In the genomic region with DNA sequence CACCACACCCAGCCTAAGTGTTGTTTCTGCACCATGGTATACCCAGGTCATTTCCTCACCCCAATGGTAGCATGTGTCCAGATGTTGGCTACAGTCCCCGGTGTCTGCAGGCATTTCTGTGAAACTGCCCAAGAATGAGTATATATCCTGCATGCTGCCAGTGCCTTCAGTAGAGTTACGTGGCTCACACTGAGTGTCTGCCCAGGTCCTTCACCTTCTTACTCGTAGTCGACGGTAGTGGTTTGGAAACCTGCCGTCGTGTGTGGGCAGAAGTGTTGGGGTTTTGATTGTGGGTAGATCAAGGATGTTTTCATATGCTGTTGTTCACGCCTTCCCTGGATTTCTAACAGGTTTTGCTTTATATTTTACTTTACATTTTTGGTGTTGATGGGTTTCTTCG, we compare ENCODE assay signal across 19 cellular contexts. TPM values are rescaled to one million over a fixed set of nuclear protein-coding genes. Genes with fewer than 3 reads are reported as not detected.
DNase-seq lines count a peak whose midpoint lies in the region; ATAC-seq and TF ChIP-seq lines count a peak whose summit lies in the region.
"Had no signal": no experiment of that assay in that cellular context is flagged by ENCODE, and none has a peak within 500 bp of the region (broad histone marks: within the 10 kb centered on the region; RNA-seq: fewer than 3 reads in every experiment).

No MANE protein-coding gene starts in this region.

- CTCF ChIA-PET in activated CD4-positive, alpha-beta T cell treated with anti-CD3 and anti-CD28 coated beads for 36 hours (lab: Charles Lee) = interaction anchor here (0.7 to 1.4 kb wide), 3 partner anchors 7 to 184 kb away, joined by 3 read pairs; no protein-coding TSS in a partner anchor
- CTCF ChIA-PET in A673 (lab: Charles Lee) = no interaction called here

- peak; percentile 98 for ATAC-seq in activated CD4-positive, alpha-beta T cell treated with anti-CD3 and anti-CD28 coated beads for 36 hours
- ATAC-seq in activated T-cell treated with anti-CD3 and anti-CD28 coated beads, Interleukin-2, amount 50 U/mL, for 4 hours = peak; percentile 81 to 85
- no peak for ATAC-seq in HG02938 (IDR thresholded peaks at IDR 0.05; ENCODE audit: unreplicated experiment)
- ATAC-seq: stimulated activated memory B cell treated with anti-CD40 and anti-IgM and Interleukin-4, amounts not matched to agents 10 μg/mL and 1 μg/mL and 100 μg/mL, for 72 hours had no signal

- H3K36me3 Mint-ChIP-seq in activated CD4-positive, alpha-beta T cell treated with anti-CD3 and anti-CD28 coated beads for 36 hours (ENCODE audit: low read depth) = peaks cover 43% of the 10 kb centered on the region
- peaks cover 25% of the 10 kb centered on the region for H3K36me3 Mint-ChIP-seq in activated T-cell treated with anti-CD3 and anti-CD28 coated beads, Interleukin-2, amount 50 U/mL, for 4 hours (ENCODE audit: insufficient read depth)

- H3K27ac ChIP-seq in A673 (ENCODE audit: low read depth, low read length, poor library complexity, severe bottlenecking) (no peak overlapping the region), caudate nucleus (ENCODE audit: low read depth, low read length) (no peak overlapping the region)
- H3K27ac ChIP-seq: BLaER1 had no signal

- no TSS peak for BruUV-seq in A673 (replicated peaks; lab: Mats Ljungman, UMichigan)

- TF ChIP-seq CTCF in fibroblast of mammary gland (conservative IDR thresholded peaks at IDR 0.05; ENCODE audit: control insufficient read depth, insufficient read depth, low read depth, low read length) (no peak), A673 (conservative IDR thresholded peaks at IDR 0.05; ENCODE audit: low read depth, low read length) (no peak)

- no peaks in the 10 kb centered on the region for H3K27me3 Mint-ChIP-seq in activated CD4-positive, alpha-beta T cell treated with anti-CD3 and anti-CD28 coated beads for 36 hours
- no peaks in the 10 kb centered on the region for H3K27me3 Mint-ChIP-seq in activated T-cell treated with anti-CD3 and anti-CD28 coated beads, Interleukin-2, amount 50 U/mL, for 4 hours (ENCODE audit: low read depth)
- H3K27me3 Mint-ChIP-seq: stimulated activated memory B cell treated with anti-CD40 and anti-IgM and Interleukin-4, amounts not matched to agents 10 μg/mL and 1 μg/mL and 100 μg/mL, for 72 hours; type B pancreatic cell had no signal

- peaks cover 70% of the 10 kb centered on the region for H3K36me3 ChIP-seq in A673 (ENCODE audit: insufficient read depth, low read length, poor library complexity, severe bottlenecking)

- peak overlapping the region; percentile 42 for H3K27ac Mint-ChIP-seq in activated CD4-positive, alpha-beta T cell treated with anti-CD3 and anti-CD28 coated beads for 36 hours
- H3K27ac Mint-ChIP-seq: mesothelial cell of epicardium; stimulated activated memory B cell treated with anti-CD40 and anti-IgM and Interleukin-4, amounts not matched to agents 10 μg/mL and 1 μg/mL and 100 μg/mL, for 72 hours; type B pancreatic cell had no signal

- no peak overlapping the region for H3K4me3 Mint-ChIP-seq in activated CD4-positive, alpha-beta T cell treated with anti-CD3 and anti-CD28 coated beads for 36 hours
- H3K4me3 Mint-ChIP-seq in activated T-cell treated with anti-CD3 and anti-CD28 coated beads, Interleukin-2, amount 50 U/mL, for 4 hours = no peak overlapping the region
- H3K4me3 Mint-ChIP-seq: mesothelial cell of epicardium; stimulated activated memory B cell treated with anti-CD40 and anti-IgM and Interleukin-4, amounts not matched to agents 10 μg/mL and 1 μg/mL and 100 μg/mL, for 72 hours; type B pancreatic cell had no signal

- DNase-seq in activated CD4-positive, alpha-beta T cell treated with anti-CD3 and anti-CD28 coated beads for 36 hours = peak; percentile 73
- DNase-seq in activated CD4-positive, alpha-beta T cell treated with anti-CD3 and anti-CD28 coated beads for 4 hours = no peak
- DNase-seq in activated T-cell treated with anti-CD3 and anti-CD28 coated beads, Interleukin-2, amount 50 U/mL, for 4 hours = no peak
- peak; percentile 29 for DNase-seq in fibroblast of mammary gland (ENCODE audit: low read depth)
- peak in 2 of 3 donors; percentile 15 to 35 for DNase-seq in stimulated activated CD4-positive, alpha-beta T cell treated with anti-CD3 and anti-CD28 coated beads, TNF-alpha, amount 100 ng/mL, for 48 hours (ENCODE audit: low read depth in 3 of 3)
- DNase-seq in A673 (ENCODE audit: low spot score) = no peak
- DNase-seq in caudate nucleus (lab: John Stamatoyannopoulos, UW) = no peak
- DNase-seq: 8988T, DMS 273 treated with DMSO at 0.1 percent for 48 hours, GDM1, hypothalamus, kidney glomerular epithelial cell, NCI-H345, right cardiac atrium had no signal

- H3K27me3 ChIP-seq in A673 (replicated peaks; ENCODE audit: insufficient read depth, low read depth, low read length, poor library complexity) = no peaks in the 10 kb centered on the region
- H3K27me3 ChIP-seq: BLaER1 had no signal

- no peaks in the 10 kb centered on the region for H3K9me3 Mint-ChIP-seq in activated CD4-positive, alpha-beta T cell treated with anti-CD3 and anti-CD28 coated beads for 36 hours (ENCODE audit: low read depth)
- H3K9me3 Mint-ChIP-seq in activated T-cell treated with anti-CD3 and anti-CD28 coated beads, Interleukin-2, amount 50 U/mL, for 4 hours = no peaks in the 10 kb centered on the region
- H3K9me3 Mint-ChIP-seq: mesothelial cell of epicardium; stimulated activated memory B cell treated with anti-CD40 and anti-IgM and Interleukin-4, amounts not matched to agents 10 μg/mL and 1 μg/mL and 100 μg/mL, for 72 hours; type B pancreatic cell had no signal

- H3K9me3 ChIP-seq in A673 (ENCODE audit: low read depth, low read length, poor library complexity, severe bottlenecking) = no peaks in the 10 kb centered on the region
- H3K9me3 ChIP-seq: BLaER1 had no signal

- intact Hi-C loops in activated CD4-positive, alpha-beta T cell treated with anti-CD3 and anti-CD28 coated beads for 36 hours (cut with DNase I, micrococcal nuclease) = no loop called here
- intact Hi-C loops in A673 (cut with micrococcal nuclease; ENCODE audit: unreplicated experiment) = no loop called here

- no peak overlapping the region for H3K4me3 ChIP-seq in fibroblast of mammary gland (ENCODE audit: control insufficient read depth, low read depth, low read length)
- no peak overlapping the region for H3K4me3 ChIP-seq in A673 (ENCODE audit: low read depth, low read length, poor library complexity, severe bottlenecking)
- H3K4me3 ChIP-seq: BLaER1 had no signal

- H3K4me1 ChIP-seq in A673 (ENCODE audit: insufficient read depth, low read length, poor library complexity, severe bottlenecking) = no peaks in the 10 kb centered on the region
- H3K4me1 ChIP-seq: BLaER1 had no signal

- POLR2A ChIA-PET in activated CD4-positive, alpha-beta T cell treated with anti-CD3 and anti-CD28 coated beads for 36 hours (lab: Charles Lee) = no interaction called here
- POLR2A ChIA-PET in A673 (lab: Charles Lee; ENCODE audit: low non-redundant PET) = no interaction called here

- H3K4me1 Mint-ChIP-seq in activated CD4-positive, alpha-beta T cell treated with anti-CD3 and anti-CD28 coated beads for 36 hours = peaks cover 12% of the 10 kb centered on the region
- peaks cover 9% of the 10 kb centered on the region for H3K4me1 Mint-ChIP-seq in activated T-cell treated with anti-CD3 and anti-CD28 coated beads, Interleukin-2, amount 50 U/mL, for 4 hours (ENCODE audit: low read depth)
- H3K4me1 Mint-ChIP-seq: mesothelial cell of epicardium; stimulated activated memory B cell treated with anti-CD40 and anti-IgM and Interleukin-4, amounts not matched to agents 10 μg/mL and 1 μg/mL and 100 μg/mL, for 72 hours had no signal

RNA-seq across cellular contexts. Expression of a gene that starts 16.8 kb away (rescaled TPM):
- 100 to 1,000 TPM; 122 to 133 TPM for total RNA-seq in activated CD4-positive, alpha-beta T cell treated with anti-CD3 and anti-CD28 coated beads for 36 hours
- total RNA-seq in activated T-cell treated with anti-CD3 and anti-CD28 coated beads, Interleukin-2, amount 50 U/mL, for 4 hours = 100 to 1,000 TPM; 144 to 182 (median 164) TPM
- 190 and 202 TPM in 2 replicates for total RNA-seq in A673 (2021)

RNA-seq across cellular contexts. Expression of a gene that starts 28.5 kb away (rescaled TPM):
- total RNA-seq in activated CD4-positive, alpha-beta T cell treated with anti-CD3 and anti-CD28 coated beads for 36 hours = 1 to 10 TPM; 1.2 to 2.0 TPM
- 1 to 10 TPM; 2.5 to 3.0 (median 2.6) TPM for total RNA-seq in activated T-cell treated with anti-CD3 and anti-CD28 coated beads, Interleukin-2, amount 50 U/mL, for 4 hours
- total RNA-seq in A673 (2021) = 13.4 and 16.6 TPM in 2 replicates

RNA-seq across cellular contexts. Expression of a gene that starts 32.9 kb away (rescaled TPM):
- under 1 TPM; 0.40 to 0.43 TPM for total RNA-seq in activated CD4-positive, alpha-beta T cell treated with anti-CD3 and anti-CD28 coated beads for 36 hours
- under 1 TPM; 0.65 to 0.68 (median 0.66) TPM for total RNA-seq in activated T-cell treated with anti-CD3 and anti-CD28 coated beads, Interleukin-2, amount 50 U/mL, for 4 hours
- total RNA-seq in A673 (2021) = 273 and 297 TPM in 2 replicates

RNA-seq across cellular contexts. Expression of a gene that starts 58.4 kb away (rescaled TPM):
- total RNA-seq in activated CD4-positive, alpha-beta T cell treated with anti-CD3 and anti-CD28 coated beads for 36 hours = 10 to 100 TPM; 21.1 to 25.9 TPM
- 10 to 100 TPM; 50.1 to 53.5 (median 50.3) TPM for total RNA-seq in activated T-cell treated with anti-CD3 and anti-CD28 coated beads, Interleukin-2, amount 50 U/mL, for 4 hours
- 88.8 and 90.1 TPM in 2 replicates for total RNA-seq in A673 (2021)

Comparison
In these comparisons a context has a peak if more than half of its experiments do, and no peak if none do; other contexts are left out.
1. DNase-seq: peak in activated CD4-positive, alpha-beta T cell treated with anti-CD3 and anti-CD28 coated beads for 36 hours (single experiment), fibroblast of mammary gland (single experiment) and stimulated activated CD4-positive, alpha-beta T cell treated with anti-CD3 and anti-CD28 coated beads, TNF-alpha, amount 100 ng/mL, for 48 hours (2 of 3); none in activated CD4-positive, alpha-beta T cell treated with anti-CD3 and anti-CD28 coated beads for 4 hours (0 of 2), activated T-cell treated with anti-CD3 and anti-CD28 coated beads, Interleukin-2, amount 50 U/mL, for 4 hours (single experiment), A673 (single experiment) and caudate nucleus (0 of 61).
2. RNA of a gene that starts 32.9 kb away (total RNA-seq): 273 to 297 TPM in A673; 0.65 to 0.68 TPM in activated T-cell treated with anti-CD3 and anti-CD28 coated beads, Interleukin-2, amount 50 U/mL, for 4 hours and 0.40 to 0.43 TPM in activated CD4-positive, alpha-beta T cell treated with anti-CD3 and anti-CD28 coated beads for 36 hours; every median in the first group is over 100 times any median in the second.